Comparison of ENCODE assay signal across 14 cellular contexts in genomic region chr17:46170609-46171432, GRCh38. TPM values are rescaled to one million over a fixed set of nuclear protein-coding genes. Genes with fewer than 3 reads are reported as not detected.
DNase-seq lines count a peak whose midpoint lies in the region; ATAC-seq, FAIRE-seq and TF ChIP-seq lines count a peak whose summit lies in the region.
"Had no signal": no experiment of that assay in that cellular context is flagged by ENCODE, and none has a peak within 500 bp of the region (broad histone marks: within the 10 kb centered on the region; RNA-seq: fewer than 3 reads in every experiment).

No MANE protein-coding gene starts in this region.

- in situ Hi-C loops in HepG2 (cut with HindIII; ENCODE audit: extremely low pct_ligation_motif_present, low pct_unique_long_range_greater_than_20kb) (no loop called here), ACHN (cut with HindIII; ENCODE audit: low pct_ligation_motif_present, low pct_unique_long_range_greater_than_20kb, low sequenced_read_pairs) (no loop called here)

- peak overlapping the region; percentile 68 for H3K4me3 Mint-ChIP-seq in T-helper 17 cell
- peak overlapping the region in 3 of 5 donors; percentile 5 to 36 (median 18) for H3K4me3 Mint-ChIP-seq in immature natural killer cell

- H3K27ac Mint-ChIP-seq in T-helper 17 cell (peak overlapping the region; percentile 92), immature natural killer cell (peak overlapping the region; percentile 14 to 61 (median 42))

- POLR2A ChIA-PET in HepG2 (lab: Yijun Ruan, JAX) = no interaction called here

- CTCF ChIA-PET in HepG2 (lab: Yijun Ruan, JAX; ENCODE audit: low intra/inter-chr PET ratio, low total read pairs) = interaction anchor here (1.2 kb wide), 1 partner anchor 22 kb away, joined by 3 read pairs; the partner anchor contains the start of gene KANSL1

- no peak for FAIRE-seq in HepG2 (lab: Jason Lieb, UNC)
- FAIRE-seq: keratinocyte, pancreas had no signal

- TSS peak; percentile 48 for BruUV-seq in HepG2 (replicated peaks; lab: Mats Ljungman, UMichigan)

- H4K20me1 ChIP-seq in HepG2 (ENCODE audit: insufficient read depth, low read length) = peaks cover 81% of the 10 kb centered on the region

- H3K4me1 ChIP-seq in HepG2 (ENCODE audit: insufficient read depth, low read length) = peaks cover 55% of the 10 kb centered on the region
- peaks cover 0 to 43% (median 0%) of the 10 kb centered on the region in 4 donors for H3K4me1 ChIP-seq in right lobe of liver

- H3K4me3 ChIP-seq in HepG2 (replicated peaks in 1 of 3; ENCODE audit: insufficient read depth in 1 of 3, low read depth in 2 of 3, low read length in 3 of 3) (no peak overlapping the region), right lobe of liver (no peak overlapping the region)
- H3K4me3 ChIP-seq: heart left ventricle, pancreas had no signal

- no peak overlapping the region for H3K4me2 ChIP-seq in HepG2 (ENCODE audit: low read depth, low read length)

- H3K27me3 ChIP-seq in HepG2 (ENCODE audit: control insufficient read depth in 1 of 2, insufficient read depth in 2 of 2, low read length in 2 of 2) (no peaks in the 10 kb centered on the region), right lobe of liver (no peaks in the 10 kb centered on the region)
- H3K27me3 ChIP-seq: brain microvascular endothelial cell, heart left ventricle, pancreas had no signal

- H3K79me2 ChIP-seq in HepG2 (ENCODE audit: insufficient read depth, low read length) = peaks cover 99% of the 10 kb centered on the region

- TF ChIP-seq CTCF in HepG2 (CRISPR knock-in tag; IDR thresholded peaks at IDR 0.05) (no peak), right lobe of liver (IDR thresholded peaks at IDR 0.05) (no peak)

- H2AFZ ChIP-seq in HepG2 (ENCODE audit: low read length) = no peak overlapping the region

- no peaks in the 10 kb centered on the region for H3K9me3 Mint-ChIP-seq in immature natural killer cell

- no peak overlapping the region for H3K9ac ChIP-seq in HepG2 (ENCODE audit: insufficient read depth, low read depth, low read length)

- TF ChIP-seq RAD21 in HepG2 (CRISPR knock-in tag; IDR thresholded peaks at IDR 0.05) = no peak

- no peaks in the 10 kb centered on the region for H3K9me3 ChIP-seq in HepG2 (ENCODE audit: low read length)
- H3K9me3 ChIP-seq in right lobe of liver = no peaks in the 10 kb centered on the region
- H3K9me3 ChIP-seq in T-helper 17 cell (ENCODE audit: control insufficient read depth, low read length, poor library complexity, severe bottlenecking) = no peaks in the 10 kb centered on the region
- H3K9me3 ChIP-seq: heart left ventricle, pancreas had no signal

- WGBS in HepG2 (ENCODE audit: low lambda C conversion rate) = 97% methylated on average over 11 of the region's 11 CpGs
- WGBS in right lobe of liver (ENCODE audit: insufficient coverage, low coverage, low lambda C conversion rate, missing lambda C conversion rate) = 93% methylated on average over 8 of the region's 11 CpGs

- TF ChIP-seq EP300 in HepG2 (IDR thresholded peaks at IDR 0.05; ENCODE audit: low read depth in 2 of 2, low read length in 2 of 2) = no peak
- no peak for TF ChIP-seq EP300 in HepG2 (CRISPR knock-in tag; IDR thresholded peaks at IDR 0.05; ENCODE audit: borderline replicate concordance)

- intact Hi-C loops in HepG2 (cut with micrococcal nuclease; ENCODE audit: unreplicated experiment) (no loop called here), right lobe of liver (cut with DNase I) (no loop called here)

- TF ChIP-seq POLR2A in HepG2 (IDR thresholded peaks at IDR 0.05; ENCODE audit: insufficient read depth in 1 of 2, low read depth in 2 of 2, low read length in 2 of 2) (no peak), right lobe of liver (IDR thresholded peaks at IDR 0.05) (no peak)

- H3K36me3 ChIP-seq in HepG2 (replicated peaks in 1 of 2; ENCODE audit: control insufficient read depth in 1 of 2, insufficient read depth in 2 of 2, low read length in 2 of 2) = peaks cover 17 to 30% of the 10 kb centered on the region in 2 experiments
- H3K36me3 ChIP-seq in right lobe of liver = peaks cover 0 to 24% (median 8%) of the 10 kb centered on the region in 4 donors

- DNase-seq in HepG2 (ENCODE audit: low spot score) (no peak), right lobe of liver (no peak), T-helper 17 cell (no peak), immature natural killer cell (no peak), H4 (ENCODE audit: low spot score) (no peak), DMS53 (lab: John Stamatoyannopoulos, UW) (no peak), 8988T (no peak), ACHN (no peak)
- DNase-seq: activated naive CD4-positive, alpha-beta T cell; brain microvascular endothelial cell; heart left ventricle; NCI-H345; pancreas had no signal

- peaks cover 15% of the 10 kb centered on the region for H3K36me3 Mint-ChIP-seq in T-helper 17 cell (ENCODE audit: low read depth)
- H3K36me3 Mint-ChIP-seq in immature natural killer cell = peaks cover 0 to 29% (median 7%) of the 10 kb centered on the region in 3 donors

- ATAC-seq in HepG2 (no peak), right lobe of liver (no peak), T-helper 17 cell (peak; percentile 14)
- ATAC-seq: pancreas had no signal

- no peak overlapping the region for H3K27ac ChIP-seq in HepG2 (ENCODE audit: extremely low read length, insufficient read depth, low read length)
- H3K27ac ChIP-seq in right lobe of liver = no peak overlapping the region
- H3K27ac ChIP-seq: brain microvascular endothelial cell, pancreas had no signal

- H3K4me1 Mint-ChIP-seq in T-helper 17 cell (peaks cover 76% of the 10 kb centered on the region), immature natural killer cell (peaks cover 82 to 96% of the 10 kb centered on the region in 2 donors)

- no peaks in the 10 kb centered on the region for H3K27me3 Mint-ChIP-seq in T-helper 17 cell
- peaks cover 0 to 2% (median 0%) of the 10 kb centered on the region in 3 donors for H3K27me3 Mint-ChIP-seq in immature natural killer cell (ENCODE audit: low read depth in 3 of 3)

TF ChIP-seq in HepG2, 621 proteins besides CTCF, POLR2A, EP300 and RAD21 (continues in another document):
- TF ChIP-seq PREB (CRISPR knock-in tag; IDR thresholded peaks at IDR 0.05) (no peak), ZNF180 (CRISPR knock-in tag; IDR thresholded peaks at IDR 0.05; ENCODE audit: borderline replicate concordance, low read depth) (no peak), SNRNP70 (IDR thresholded peaks at IDR 0.05; ENCODE audit: low read depth, low read length) (no peak), RBM22 (optimal IDR thresholded peaks at IDR 0.05; ENCODE audit: low read length) (peak; percentile 13), KDM2A (CRISPR knock-in tag; IDR thresholded peaks at IDR 0.05; ENCODE audit: borderline replicate concordance, low read depth) (no peak)

RNA-seq across cellular contexts. Expression of gene KANSL1, which starts 22.4 kb away (rescaled TPM):
- total RNA-seq in HepG2 (2016; rRNA removed; fragmentation: Illumina TruSeq; extraction: Trizol) (59.6 and 60.9 TPM in 2 replicates), right lobe of liver (10 to 100 TPM; 23.1 to 29.5 (median 25.9) TPM), T-helper 17 cell (100 to 1,000 TPM; 142 to 187 TPM)
- 223 and 253 TPM in 2 replicates for total RNA-seq in HepG2 (2016; cell fraction: cytosol; rRNA removed; fragmentation: Illumina TruSeq; extraction: Trizol; ENCODE audit: low read depth)
- total RNA-seq in HepG2 (2016; cell fraction: insoluble cytoplasmic fraction; rRNA removed; fragmentation: Illumina TruSeq; extraction: Trizol) = 54.9 and 58.3 TPM in 2 replicates
- 138 and 153 TPM in 2 replicates for total RNA-seq in HepG2 (2016; cell fraction: membrane; rRNA removed; fragmentation: Illumina TruSeq; extraction: Trizol)
- total RNA-seq in HepG2 (2016; cell fraction: nucleus; rRNA removed; fragmentation: Illumina TruSeq; extraction: Trizol) = 130 and 145 TPM in 2 replicates
- polyA plus RNA-seq in HepG2 (2011; rRNA removed) (22.8 and 24.0 TPM in 2 replicates), immature natural killer cell (10 to 100 TPM in 1 of 3 donors, 1 to 10 TPM in 2; 3.3 to 21.9 (median 8.6) TPM)
- polyA plus RNA-seq in HepG2 (2011; cell fraction: cytosol; rRNA removed) = 11.2 and 14.3 TPM in 2 replicates
- 69.1 and 88.4 TPM in 2 replicates for polyA plus RNA-seq in HepG2 (2011; cell fraction: nucleus; rRNA removed)
- polyA plus RNA-seq in HepG2 (2012) = 23.5 and 23.7 TPM in 2 replicates
- 2.0 and 2.7 TPM in 2 replicates for polyA plus RNA-seq in HepG2 (2016; cell fraction: cytosol; fragmentation: Illumina TruSeq; extraction: Trizol; ENCODE audit: low read depth)
- 21.5 and 27.8 TPM in 2 replicates for polyA plus RNA-seq in HepG2 (2016; cell fraction: insoluble cytoplasmic fraction; fragmentation: Illumina TruSeq; extraction: Trizol; ENCODE audit: low read depth)
- polyA plus RNA-seq in HepG2 (2016; cell fraction: membrane; fragmentation: Illumina TruSeq; extraction: Trizol; ENCODE audit: low read depth) = 5.6 and 6.8 TPM in 2 replicates
- 94.8 and 102 TPM in 2 replicates for polyA plus RNA-seq in HepG2 (2016; cell fraction: nucleus; fragmentation: Illumina TruSeq; extraction: Trizol; ENCODE audit: insufficient read depth, low read depth)
- 94.4 and 97.7 TPM in 2 replicates for polyA minus RNA-seq in HepG2 (2011; rRNA and poly(A)+ RNA removed; ENCODE audit: low replicate concordance)
- 61.5 and 62.2 TPM in 2 replicates for polyA minus RNA-seq in HepG2 (2011; cell fraction: cytosol; rRNA and poly(A)+ RNA removed)
- polyA minus RNA-seq in HepG2 (2011; cell fraction: nucleus; rRNA and poly(A)+ RNA removed) = 272 and 315 TPM in 2 replicates
- total RNA-seq in H4 (2014; rRNA removed; shearing (Covaris generic)) = 13.9 and 22.6 TPM in 2 replicates
